1 cellular context compared by ENCODE assay signal in genomic region chr14:77028384-77029246, GRCh38.
TF ChIP-seq lines count a peak whose summit lies in the region.

Gene IRF2BPL, minus strand, starts transcription at chr14:77028708. Its CDS starts 916 bp downstream, at chr14:77027792.

TF ChIP-seq in K562, 482 proteins besides CTCF, POLR2A, EP300 and RAD21 (continued from another document and continues in another):
- TF ChIP-seq ZNF512 (tag; IDR thresholded peaks at IDR 0.05), result no peak
- TF ChIP-seq CBX5 (IDR thresholded peaks at IDR 0.05; ENCODE audit: borderline replicate concordance, low read depth), result no peak
- TF ChIP-seq ZKSCAN8 (CRISPR knock-in tag; IDR thresholded peaks at IDR 0.05), result peak; percentile 78
- TF ChIP-seq ZNF134 (CRISPR knock-in tag; conservative IDR thresholded peaks at IDR 0.05), result no peak
- no peak for TF ChIP-seq ZNF717 (CRISPR knock-in tag; IDR thresholded peaks at IDR 0.05)
- TF ChIP-seq HBP1 (CRISPR knock-in tag; IDR thresholded peaks at IDR 0.05), result no peak
- no peak for TF ChIP-seq HMG20B (CRISPR knock-in tag; IDR thresholded peaks at IDR 0.05)
- TF ChIP-seq NFE2 (IDR thresholded peaks at IDR 0.05; ENCODE audit: low read depth), result no peak
- no peak for TF ChIP-seq PCBP1 (IDR thresholded peaks at IDR 0.05; ENCODE audit: low read depth, low read length, poor library complexity, severe bottlenecking)
- TF ChIP-seq OTX1 (CRISPR knock-in tag; IDR thresholded peaks at IDR 0.05), result no peak
- no peak for TF ChIP-seq ZNF445 (CRISPR knock-in tag; IDR thresholded peaks at IDR 0.05; ENCODE audit: low read depth)
- TF ChIP-seq FOXJ2 (tag; IDR thresholded peaks at IDR 0.05), result 0 out of 2 replicates have a peak, but pooled peaks have one; percentile 52
- TF ChIP-seq PTRF (tag; IDR thresholded peaks at IDR 0.05), result no peak
- TF ChIP-seq TCF7L2 (IDR thresholded peaks at IDR 0.05; ENCODE audit: low read depth, low read length), result no peak
- TF ChIP-seq XRCC3 (IDR thresholded peaks at IDR 0.05), result no peak
- no peak for TF ChIP-seq SMARCB1 (IDR thresholded peaks at IDR 0.05; ENCODE audit: insufficient read length, low read depth)
- TF ChIP-seq CAMTA2 (CRISPR knock-in tag; conservative IDR thresholded peaks at IDR 0.05), result no peak
- no peak for TF ChIP-seq ZZZ3 (IDR thresholded peaks at IDR 0.05)
- TF ChIP-seq ZNF431 (CRISPR knock-in tag; IDR thresholded peaks at IDR 0.05), result no peak
- TF ChIP-seq ZFP36 (IDR thresholded peaks at IDR 0.05; ENCODE audit: low read depth, low read length, partially characterized antibody), result no peak
- no peak for TF ChIP-seq STAT6 (CRISPR knock-in tag; IDR thresholded peaks at IDR 0.05)
- peak; percentile 98 for TF ChIP-seq ATF7 (IDR thresholded peaks at IDR 0.05)
- no peak for TF ChIP-seq ATF6 (CRISPR knock-in tag; IDR thresholded peaks at IDR 0.05)
- peak; percentile 69 to 74 for TF ChIP-seq MNT (conservative IDR thresholded peaks at IDR 0.05)
- no peak for TF ChIP-seq XRCC4 (IDR thresholded peaks at IDR 0.05; ENCODE audit: extremely low read depth, insufficient read depth, insufficient read length)
- no peak for TF ChIP-seq ZNF507 (tag; conservative IDR thresholded peaks at IDR 0.05)
- no peak for TF ChIP-seq FUS (optimal IDR thresholded peaks at IDR 0.05; ENCODE audit: low read depth, low read length)
- no peak for TF ChIP-seq CHD4 (IDR thresholded peaks at IDR 0.05; ENCODE audit: insufficient read depth, insufficient replicate concordance, low read depth, low read length, poor library complexity, severe bottlenecking)
- no peak for TF ChIP-seq ZNF79 (CRISPR knock-in tag; IDR thresholded peaks at IDR 0.05; ENCODE audit: low read depth)
- no peak for TF ChIP-seq MLX (CRISPR knock-in tag; conservative IDR thresholded peaks at IDR 0.05)
- no peak for TF ChIP-seq HCFC1 (IDR thresholded peaks at IDR 0.05; ENCODE audit: low read depth, low read length)
- TF ChIP-seq GATAD2B (IDR thresholded peaks at IDR 0.05; ENCODE audit: borderline replicate concordance), result peak; percentile 50; the same call in 1 of the 2 replicates
- no peak for TF ChIP-seq THRB (CRISPR knock-in tag; conservative IDR thresholded peaks at IDR 0.05)
- no peak for TF ChIP-seq RBM17 (IDR thresholded peaks at IDR 0.05; ENCODE audit: borderline replicate concordance, low read depth, low read length)
- TF ChIP-seq CREB1 (IDR thresholded peaks at IDR 0.05), result peak; percentile 67
- TF ChIP-seq CREB1 (CRISPR knock-in tag; IDR thresholded peaks at IDR 0.05), result peak; percentile 81
- no peak for TF ChIP-seq CBX3 (IDR thresholded peaks at IDR 0.05; ENCODE audit: borderline replicate concordance in 1 of 2, low read length in 2 of 2)
- TF ChIP-seq FOXA1 (IDR thresholded peaks at IDR 0.05; ENCODE audit: borderline replicate concordance), result no peak
- no peak for TF ChIP-seq DIDO1 (tag; IDR thresholded peaks at IDR 0.05; ENCODE audit: low read depth)
- TF ChIP-seq FIP1L1 (IDR thresholded peaks at IDR 0.05; ENCODE audit: low read depth, low read length, poor library complexity, severe bottlenecking), result peak; percentile 29
- TF ChIP-seq RFX1 (IDR thresholded peaks at IDR 0.05), result no peak
- TF ChIP-seq ZNF239 (CRISPR knock-in tag; IDR thresholded peaks at IDR 0.05), result no peak
- no peak for TF ChIP-seq NFIX (CRISPR knock-in tag; IDR thresholded peaks at IDR 0.05; ENCODE audit: low read depth)
- TF ChIP-seq RNF219 (CRISPR knock-in tag; IDR thresholded peaks at IDR 0.05), result no peak
- TF ChIP-seq GTF2A2 (tag; IDR thresholded peaks at IDR 0.05), result no peak
